7 cellular contexts compared by ENCODE assay signal in the genomic region with DNA sequence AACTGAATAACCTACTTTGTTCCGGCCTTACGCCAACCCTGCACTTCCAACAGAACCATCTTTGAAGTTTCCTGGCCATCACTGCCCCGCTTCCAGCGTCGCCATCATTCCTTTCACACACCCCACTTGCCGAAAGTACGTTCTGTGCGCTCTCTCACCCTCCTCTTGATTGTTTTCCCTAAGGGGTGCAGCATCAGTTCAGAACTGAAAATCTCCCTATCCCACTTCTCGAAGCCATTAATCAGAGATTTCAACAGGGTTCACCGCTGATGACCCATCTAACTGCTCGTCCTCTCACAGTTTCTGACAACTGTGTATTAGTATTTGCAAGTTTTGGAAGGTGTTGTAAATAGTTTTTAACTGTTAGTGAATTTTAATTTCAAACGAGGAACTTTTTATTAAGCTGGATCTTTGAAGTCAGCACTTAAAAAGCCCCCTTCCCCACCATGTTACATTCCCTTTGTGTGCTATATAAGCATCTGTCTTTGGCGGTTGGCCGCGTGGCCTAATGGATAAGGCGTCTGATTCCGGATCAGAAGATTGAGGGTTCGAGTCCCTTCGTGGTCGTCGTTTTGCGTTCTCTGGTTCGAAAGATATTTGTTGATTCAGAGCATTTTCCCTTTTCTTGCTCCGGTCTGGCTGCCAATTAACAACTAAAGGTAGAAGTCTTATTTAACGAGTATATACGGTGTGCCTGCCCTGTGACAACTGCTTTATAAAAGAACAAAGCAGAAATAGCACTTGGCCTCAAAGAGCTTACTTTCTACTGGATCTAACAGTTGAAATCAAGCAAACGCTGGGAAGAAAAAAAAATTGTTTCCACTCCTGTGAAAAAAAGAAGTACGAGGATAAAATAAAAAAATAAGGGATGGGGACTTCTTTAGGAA. TPM values are rescaled to one million over a fixed set of nuclear protein-coding genes. Genes with fewer than 3 reads are reported as not detected.
DNase-seq lines count a peak whose midpoint lies in the region; ATAC-seq and TF ChIP-seq lines count a peak whose summit lies in the region.

No MANE protein-coding gene starts in this region.

- peak; percentile 53 for DNase-seq in GM13976 (ENCODE audit: low spot score)
- DNase-seq in NCI-H2029 treated with DMSO at 0.1 percent for 48 hours (lab: John Stamatoyannopoulos, UW), result peak; percentile 17
- DNase-seq in activated CD4-positive, alpha-beta T cell treated with anti-CD3 and anti-CD28 coated beads for 1 hour, result peak; percentile 50
- peak; percentile 52 to 69 for DNase-seq in dermis microvascular lymphatic vessel endothelial cell (ENCODE audit: low read depth in 2 of 2)
- peak; percentile 61 for DNase-seq in left lobe of liver (ENCODE audit: low spot score)
- peak; percentile 54 to 60 for DNase-seq in stimulated activated CD4-positive, alpha-beta T cell treated with anti-CD3 and anti-CD28 coated beads, Interleukin-1b, Interleukin-23, amount 100 ng/mL, for 4 hours (ENCODE audit: low read depth in 2 of 2)
- DNase-seq in HuH-7 (ENCODE audit: low spot score), result no peak

- ATAC-seq in left lobe of liver, result peak; percentile 61

- no peak for TF ChIP-seq CTCF in GM13976 (IDR thresholded peaks at IDR 0.05; ENCODE audit: borderline replicate concordance, control extremely low read depth, extremely low read depth, insufficient read depth, missing control alignments)

- in situ Hi-C loops in GM13976 (cut with MboI; ENCODE audit: low sequenced_read_pairs, unreplicated experiment), result no loop called here

RNA-seq across cellular contexts. Expression of a gene that starts 42.6 kb away (rescaled TPM):
- 39.2 and 59.9 TPM in 2 replicates for total RNA-seq in dermis microvascular lymphatic vessel endothelial cell
- total RNA-seq in left lobe of liver, result 34.3 TPM
